Comparison of ENCODE assay signal across 16 cellular contexts in genomic region chr20:54093423-54094267, GRCh38.
"Had no signal": no experiment of that assay in that cellular context is flagged by ENCODE, and none has a peak within 500 bp of the region (broad histone marks: within the 10 kb centered on the region; RNA-seq: fewer than 3 reads in every experiment).

No MANE protein-coding gene starts in this region.

- H3K4me1 ChIP-seq: body of pancreas, upper lobe of right lung had no signal

- H3K4me3 ChIP-seq: body of pancreas, hepatocyte, smooth muscle cell, upper lobe of right lung had no signal

- H3K9me3 Mint-ChIP-seq: activated naive CD4-positive, alpha-beta T cell treated with anti-CD3 and anti-CD28 coated beads, Interleukin-2, amount 50 U/mL, for 24 hours; central memory CD8-positive, alpha-beta T cell; dendritic cell treated with granulocyte-macrophage colony-stimulating factor and Interleukin-4, amounts not matched to agents 40 ng/mL and 50 ng/mL, for 4 days; effector memory CD8-positive, alpha-beta T cell; mesothelial cell of epicardium; stimulated activated memory B cell treated with anti-CD40 and anti-IgM and Interleukin-4, amounts not matched to agents 10 μg/mL and 1 μg/mL and 100 μg/mL, for 72 hours; T-helper 2 cell treated with Interferon-gamma antibody and Interleukin-4, amounts not matched to agents 5 μg/mL and 100 μg/mL, for 36 hours had no signal

- H3K4me2 ChIP-seq: hepatocyte, smooth muscle cell had no signal

- H3K27me3 ChIP-seq: body of pancreas, hepatocyte, neutrophil, upper lobe of right lung had no signal

- H3K36me3 ChIP-seq: neutrophil, upper lobe of right lung had no signal

- H3K4me3 Mint-ChIP-seq: activated naive CD4-positive, alpha-beta T cell treated with anti-CD3 and anti-CD28 coated beads, Interleukin-2, amount 50 U/mL, for 24 hours; central memory CD8-positive, alpha-beta T cell; dendritic cell treated with granulocyte-macrophage colony-stimulating factor and Interleukin-4, amounts not matched to agents 40 ng/mL and 50 ng/mL, for 4 days; effector memory CD8-positive, alpha-beta T cell; mesothelial cell of epicardium; stimulated activated memory B cell treated with anti-CD40 and anti-IgM and Interleukin-4, amounts not matched to agents 10 μg/mL and 1 μg/mL and 100 μg/mL, for 72 hours; T-helper 2 cell treated with Interferon-gamma antibody and Interleukin-4, amounts not matched to agents 5 μg/mL and 100 μg/mL, for 36 hours had no signal

- H3K27me3 Mint-ChIP-seq: activated naive CD4-positive, alpha-beta T cell treated with anti-CD3 and anti-CD28 coated beads, Interleukin-2, amount 50 U/mL, for 24 hours; dendritic cell treated with granulocyte-macrophage colony-stimulating factor and Interleukin-4, amounts not matched to agents 40 ng/mL and 50 ng/mL, for 4 days; stimulated activated memory B cell treated with anti-CD40 and anti-IgM and Interleukin-4, amounts not matched to agents 10 μg/mL and 1 μg/mL and 100 μg/mL, for 72 hours had no signal

- H2AFZ ChIP-seq: hepatocyte had no signal

- H3K79me2 ChIP-seq: hepatocyte had no signal

- DNase-seq: amniotic stem cell; body of pancreas; effector memory CD8-positive, alpha-beta T cell; kidney glomerular epithelial cell; posterior cingulate gyrus; right cardiac atrium; upper lobe of right lung had no signal

- H3K9me3 ChIP-seq: body of pancreas, neutrophil, upper lobe of right lung had no signal

- H3K27ac Mint-ChIP-seq: activated naive CD4-positive, alpha-beta T cell treated with anti-CD3 and anti-CD28 coated beads, Interleukin-2, amount 50 U/mL, for 24 hours; dendritic cell treated with granulocyte-macrophage colony-stimulating factor and Interleukin-4, amounts not matched to agents 40 ng/mL and 50 ng/mL, for 4 days; effector memory CD8-positive, alpha-beta T cell; mesothelial cell of epicardium; stimulated activated memory B cell treated with anti-CD40 and anti-IgM and Interleukin-4, amounts not matched to agents 10 μg/mL and 1 μg/mL and 100 μg/mL, for 72 hours; T-helper 2 cell treated with Interferon-gamma antibody and Interleukin-4, amounts not matched to agents 5 μg/mL and 100 μg/mL, for 36 hours had no signal

- H3K36me3 Mint-ChIP-seq: activated naive CD4-positive, alpha-beta T cell treated with anti-CD3 and anti-CD28 coated beads, Interleukin-2, amount 50 U/mL, for 24 hours; mesothelial cell of epicardium; stimulated activated memory B cell treated with anti-CD40 and anti-IgM and Interleukin-4, amounts not matched to agents 10 μg/mL and 1 μg/mL and 100 μg/mL, for 72 hours had no signal

- H3K27ac ChIP-seq: body of pancreas, hepatocyte, neutrophil, upper lobe of right lung had no signal
